Comparison of ENCODE assay signal across 8 cellular contexts in the genomic region with DNA sequence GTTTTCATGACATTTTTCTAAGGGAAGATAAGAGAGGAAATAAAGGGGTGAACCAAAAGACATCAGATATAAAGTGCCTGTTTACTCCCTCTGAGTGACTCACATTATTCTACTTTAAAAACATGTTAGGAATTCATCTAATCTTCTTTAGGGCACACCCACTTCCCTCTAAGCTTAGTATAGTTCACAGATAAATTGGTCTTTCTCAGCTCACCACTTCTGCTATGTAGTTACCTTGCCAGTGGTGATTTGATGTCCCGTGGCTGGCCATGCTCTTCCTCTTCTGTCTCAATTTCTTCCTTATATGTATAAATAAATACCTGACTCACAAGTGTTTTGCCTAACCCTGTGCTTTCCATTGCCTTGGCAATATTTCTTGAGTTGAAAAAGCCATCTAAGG.
DNase-seq lines count a peak whose midpoint lies in the region; FAIRE-seq and TF ChIP-seq lines count a peak whose summit lies in the region.
"Had no signal": no experiment of that assay in that cellular context is flagged by ENCODE, and none has a peak within 500 bp of the region (broad histone marks: within the 10 kb centered on the region; RNA-seq: fewer than 3 reads in every experiment).

No MANE protein-coding gene starts in this region.

- H3K4me3 ChIP-seq in Loucy (ENCODE audit: low read length, poor library complexity, severe bottlenecking) (no peak overlapping the region), astrocyte of the cerebellum (ENCODE audit: low read depth, low read length) (no peak overlapping the region), keratinocyte (ENCODE audit: control insufficient read depth in 2 of 3, extremely low read depth in 1 of 3, insufficient read depth in 2 of 3, low read depth in 1 of 3, low read length in 3 of 3) (peak overlapping the region in 2 of 3 experiments; percentile 16 to 53), suprapubic skin (no peak overlapping the region), dorsolateral prefrontal cortex (no peak overlapping the region)

- no peaks in the 10 kb centered on the region for H3K9me3 ChIP-seq in Loucy (ENCODE audit: insufficient read depth, low read depth, low read length)
- no peaks in the 10 kb centered on the region for H3K9me3 ChIP-seq in keratinocyte (ENCODE audit: control insufficient read depth, low read depth, low read length)
- H3K9me3 ChIP-seq in suprapubic skin = no peaks in the 10 kb centered on the region

- peaks cover 46% of the 10 kb centered on the region for H3K4me1 ChIP-seq in Loucy (ENCODE audit: insufficient read depth, low read length, poor library complexity, severe bottlenecking)
- peaks cover 42% of the 10 kb centered on the region for H3K4me1 ChIP-seq in keratinocyte (ENCODE audit: control insufficient read depth, extremely low read depth, insufficient read depth, low read length)
- peaks cover 12% of the 10 kb centered on the region for H3K4me1 ChIP-seq in suprapubic skin

- DNase-seq in astrocyte of the cerebellum (ENCODE audit: low read depth) (peak; percentile 32), keratinocyte (ENCODE audit: low read depth, low spot score) (peak; percentile 35), urothelium cell line (ENCODE audit: low spot score) (peak; percentile 40), suprapubic skin (ENCODE audit: low spot score in 2 of 2) (no peak), dorsolateral prefrontal cortex (no peak), OCI-M2 (lab: John Stamatoyannopoulos, UW; ENCODE audit: unreplicated experiment) (no peak)
- DNase-seq: activated CD4-positive, alpha-beta T cell treated with anti-CD3 and anti-CD28 coated beads for 1 hour had no signal

- H3K27ac ChIP-seq in keratinocyte (ENCODE audit: control insufficient read depth, insufficient read depth, low read length) = peak overlapping the region; percentile 61
- no peak overlapping the region for H3K27ac ChIP-seq in suprapubic skin
- H3K27ac ChIP-seq in dorsolateral prefrontal cortex = no peak overlapping the region

- peak; percentile 85 for FAIRE-seq in keratinocyte (lab: Jason Lieb, UNC)
- FAIRE-seq in urothelium cell line (lab: Jason Lieb, UNC) = no peak

- no peaks in the 10 kb centered on the region for H3K9me1 ChIP-seq in keratinocyte (ENCODE audit: control insufficient read depth, extremely low read depth, insufficient read depth, low read length)

- H2AFZ ChIP-seq in Loucy (ENCODE audit: low read length) (no peak overlapping the region), keratinocyte (ENCODE audit: control insufficient read depth, low read length) (no peak overlapping the region)

- no peak overlapping the region for H3K9ac ChIP-seq in Loucy (ENCODE audit: low read depth, low read length, poor library complexity, severe bottlenecking)
- peak overlapping the region; percentile 23 for H3K9ac ChIP-seq in keratinocyte (ENCODE audit: control insufficient read depth, extremely low read depth, insufficient read depth, low read length)

- dilution Hi-C loops in keratinocyte (cut with MboI; ENCODE audit: extremely low pct_ligation_motif_present, low sequenced_read_pairs) = no loop called here

- TF ChIP-seq EP300 in suprapubic skin (IDR thresholded peaks at IDR 0.05) = no peak

- H3K27me3 ChIP-seq in Loucy (ENCODE audit: insufficient read depth, low read length, poor library complexity, severe bottlenecking) (no peaks in the 10 kb centered on the region), keratinocyte (ENCODE audit: control insufficient read depth, extremely low read depth, insufficient read depth, low read length) (no peaks in the 10 kb centered on the region), suprapubic skin (no peaks in the 10 kb centered on the region), dorsolateral prefrontal cortex (no peaks in the 10 kb centered on the region)

- H4K20me1 ChIP-seq in Loucy (ENCODE audit: insufficient read depth, low read length, poor library complexity, severe bottlenecking) (no peaks in the 10 kb centered on the region), keratinocyte (ENCODE audit: control insufficient read depth, extremely low read depth, insufficient read depth, low read length) (no peaks in the 10 kb centered on the region)

- intact Hi-C loops in dorsolateral prefrontal cortex (cut with DNase I) = no loop called here

- TF ChIP-seq POLR2A in suprapubic skin (IDR thresholded peaks at IDR 0.05) = no peak

- TF ChIP-seq CTCF in Loucy (conservative IDR thresholded peaks at IDR 0.05; ENCODE audit: low read length) (no peak), astrocyte of the cerebellum (IDR thresholded peaks at IDR 0.05; ENCODE audit: low read depth, low read length, missing control alignments) (no peak), keratinocyte (optimal IDR thresholded peaks at IDR 0.05 in 1 of 3, IDR thresholded peaks at IDR 0.05 in 1 of 3, conservative IDR thresholded peaks at IDR 0.05 in 1 of 3; ENCODE audit: extremely low read depth in 1 of 3, insufficient read depth in 2 of 3, low read length in 3 of 3) (no peak), suprapubic skin (IDR thresholded peaks at IDR 0.05) (no peak), dorsolateral prefrontal cortex (IDR thresholded peaks at IDR 0.05 in 54 of 56, conservative IDR thresholded peaks at IDR 0.05 in 2 of 56; ENCODE audit: low read depth in 1 of 56, partially characterized antibody in 56 of 56) (no peak)

- peak overlapping the region; percentile 8 for H3K4me2 ChIP-seq in Loucy (ENCODE audit: low read depth, low read length, poor library complexity, severe bottlenecking)
- H3K4me2 ChIP-seq in keratinocyte (ENCODE audit: control insufficient read depth, extremely low read depth, insufficient read depth, low read depth, low read length) = peak overlapping the region; percentile 87

- no peaks in the 10 kb centered on the region for H3K9me2 ChIP-seq in Loucy (replicated peaks; ENCODE audit: low read depth, low read length)

- 31% methylated on average over 1 of the region's 1 CpG for WGBS in suprapubic skin

- no peaks in the 10 kb centered on the region for H3K36me3 ChIP-seq in Loucy (ENCODE audit: insufficient read depth, low read length)
- H3K36me3 ChIP-seq in keratinocyte (ENCODE audit: control insufficient read depth in 2 of 2, extremely low read depth in 1 of 2, insufficient read depth in 2 of 2, low read length in 2 of 2) = peaks cover 0 to 6% of the 10 kb centered on the region in 2 experiments
- no peaks in the 10 kb centered on the region for H3K36me3 ChIP-seq in suprapubic skin

- 0 out of 2 replicates have a peak, but pooled peaks cover 10% of the 10 kb centered on the region for H3K79me2 ChIP-seq in Loucy (ENCODE audit: insufficient read depth, low read length)
- H3K79me2 ChIP-seq in keratinocyte (ENCODE audit: control insufficient read depth, insufficient read depth, low read length) = peaks cover 32% of the 10 kb centered on the region

- H3F3A ChIP-seq in Loucy (ENCODE audit: low read depth) = no peaks in the 10 kb centered on the region

- in situ Hi-C loops in astrocyte of the cerebellum (cut with HindIII; ENCODE audit: low sequenced_read_pairs) = no loop called here

Comparison
In these comparisons a context has a peak if more than half of its experiments do, and no peak if none do; other contexts are left out.
1. H3K4me3 ChIP-seq: peak in keratinocyte (2 of 3); none in Loucy (single experiment), astrocyte of the cerebellum (single experiment), suprapubic skin (single experiment) and dorsolateral prefrontal cortex (0 of 59).
2. DNase-seq: peak in astrocyte of the cerebellum (single experiment), keratinocyte (single experiment) and urothelium cell line (single experiment); none in suprapubic skin (0 of 2), dorsolateral prefrontal cortex (0 of 10) and OCI-M2 (single experiment).